22 cellular contexts compared by ENCODE assay signal in genomic region chr1:110242731-110243130, GRCh38. TPM values are rescaled to one million over a fixed set of nuclear protein-coding genes. Genes with fewer than 3 reads are reported as not detected.
DNase-seq lines count a peak whose midpoint lies in the region; ATAC-seq and TF ChIP-seq lines count a peak whose summit lies in the region.
"Had no signal": no experiment of that assay in that cellular context is flagged by ENCODE, and none has a peak within 500 bp of the region (broad histone marks: within the 10 kb centered on the region; RNA-seq: fewer than 3 reads in every experiment).

No MANE protein-coding gene starts in this region.

- H3K27ac ChIP-seq in spleen (no peak overlapping the region), neuronal stem cell (replicated peaks; ENCODE audit: low read length) (no peak overlapping the region)
- H3K27ac ChIP-seq: left lung, upper lobe of left lung had no signal

- H3K27ac Mint-ChIP-seq in activated T-helper 17 cell treated with anti-CD3 and anti-CD28 coated beads, Interleukin-2, amount 50 U/mL, for 72 hours: peak overlapping the region; percentile 0
- no peak overlapping the region for H3K27ac Mint-ChIP-seq in effector memory CD8-positive, alpha-beta T cell
- H3K27ac Mint-ChIP-seq: activated CD4-positive, alpha-beta T cell treated with anti-CD3 and anti-CD28 coated beads for 36 hours; T-helper 1 cell treated with Interleukin-12 subunit alpha and Interleukin-12 subunit beta and Interleukin-4 antibody, amounts not matched to agents 30 μg/mL and 1 μg/mL, for 36 hours had no signal

- peaks cover 22% of the 10 kb centered on the region for H3K4me1 Mint-ChIP-seq in activated T-helper 17 cell treated with anti-CD3 and anti-CD28 coated beads, Interleukin-2, amount 50 U/mL, for 72 hours
- peaks cover 0 to 2% of the 10 kb centered on the region in 2 donors for H3K4me1 Mint-ChIP-seq in effector memory CD8-positive, alpha-beta T cell (ENCODE audit: low read depth in 2 of 2)

- no peak overlapping the region for H4K91ac ChIP-seq in neuronal stem cell (ENCODE audit: low read depth, low read length, poor library complexity)

- H2BK15ac ChIP-seq in neuronal stem cell (ENCODE audit: low read length): no peak overlapping the region

- no peak overlapping the region for H2BK120ac ChIP-seq in neuronal stem cell (ENCODE audit: low read depth, low read length)

- H3K4me3 ChIP-seq in spleen (no peak overlapping the region), neuronal stem cell (ENCODE audit: low read length in 2 of 2) (no peak overlapping the region)
- H3K4me3 ChIP-seq: left lung, skin epidermis, upper lobe of left lung had no signal

- H3K36me3 Mint-ChIP-seq in activated T-helper 17 cell treated with anti-CD3 and anti-CD28 coated beads, Interleukin-2, amount 50 U/mL, for 72 hours (ENCODE audit: low read depth): peaks cover 8% of the 10 kb centered on the region
- no peaks in the 10 kb centered on the region for H3K36me3 Mint-ChIP-seq in effector memory CD8-positive, alpha-beta T cell (ENCODE audit: insufficient read depth)

- no peak overlapping the region for H3K4me3 Mint-ChIP-seq in activated T-helper 17 cell treated with anti-CD3 and anti-CD28 coated beads, Interleukin-2, amount 50 U/mL, for 72 hours
- H3K4me3 Mint-ChIP-seq in effector memory CD8-positive, alpha-beta T cell: no peak overlapping the region
- H3K4me3 Mint-ChIP-seq: activated CD4-positive, alpha-beta T cell treated with anti-CD3 and anti-CD28 coated beads for 36 hours; T-helper 1 cell treated with Interleukin-12 subunit alpha and Interleukin-12 subunit beta and Interleukin-4 antibody, amounts not matched to agents 30 μg/mL and 1 μg/mL, for 36 hours had no signal

- H3K9me3 Mint-ChIP-seq in activated T-helper 17 cell treated with anti-CD3 and anti-CD28 coated beads, Interleukin-2, amount 50 U/mL, for 72 hours: no peaks in the 10 kb centered on the region
- H3K9me3 Mint-ChIP-seq in effector memory CD8-positive, alpha-beta T cell: no peaks in the 10 kb centered on the region
- H3K9me3 Mint-ChIP-seq: T-helper 1 cell treated with Interleukin-12 subunit alpha and Interleukin-12 subunit beta and Interleukin-4 antibody, amounts not matched to agents 30 μg/mL and 1 μg/mL, for 36 hours had no signal

- H3K9me3 ChIP-seq in spleen (no peaks in the 10 kb centered on the region), neuronal stem cell (replicated peaks in 1 of 2; ENCODE audit: control insufficient read depth in 2 of 2, insufficient read depth in 1 of 2, low read depth in 1 of 2, low read length in 2 of 2) (no peaks in the 10 kb centered on the region)
- H3K9me3 ChIP-seq: BE2C, left lung, upper lobe of left lung had no signal

- H4K8ac ChIP-seq in neuronal stem cell (ENCODE audit: low read depth, low read length): no peak overlapping the region

- ATAC-seq in activated T-helper 17 cell treated with anti-CD3 and anti-CD28 coated beads, Interleukin-2, amount 50 U/mL, for 72 hours (replicated peaks): no peak
- no peak for ATAC-seq in effector memory CD8-positive, alpha-beta T cell (replicated peaks)
- ATAC-seq: activated CD4-positive, alpha-beta T cell treated with anti-CD3 and anti-CD28 coated beads for 36 hours; left lung had no signal

- no peak overlapping the region for H3K4me2 ChIP-seq in neuronal stem cell (ENCODE audit: insufficient read depth, low read length, poor library complexity, severe bottlenecking)

- TF ChIP-seq CTCF in spleen (IDR thresholded peaks at IDR 0.05 in 8 of 11, conservative IDR thresholded peaks at IDR 0.05 in 3 of 11): no peak

- peak; percentile 14 for DNase-seq in activated effector memory CD4-positive, alpha-beta T cell treated with anti-CD3 and anti-CD28 coated beads, Interleukin-2, amount 50 U/mL, for 16 hours
- no peak for DNase-seq in activated effector memory CD4-positive, alpha-beta T cell treated with Interleukin-2 at 50 U/mL for 16 hours
- DNase-seq in NCI-H1092 treated with DMSO at 0.1 percent for 48 hours (lab: John Stamatoyannopoulos, UW) (peak; percentile 81), spleen (peak; percentile 23), neuronal stem cell (ENCODE audit: low spot score) (no peak), T1000 (lab: John Stamatoyannopoulos, UW) (no peak)
- DNase-seq in effector memory CD8-positive, alpha-beta T cell: no peak
- DNase-seq: activated CD8-positive, alpha-beta memory T cell treated with anti-CD3 and anti-CD28 coated beads for 24 hours; activated naive CD4-positive, alpha-beta T cell; amniotic stem cell; BE2C; COR-L47; KBM-7; left lung; mesendoderm; NCI-H1436 treated with DMSO at 0.1 percent for 48 hours; occipital lobe; upper lobe of left lung had no signal

- H3K36me3 ChIP-seq in spleen: no peaks in the 10 kb centered on the region
- H3K36me3 ChIP-seq in neuronal stem cell (replicated peaks in 1 of 2; ENCODE audit: control insufficient read depth in 2 of 2, insufficient read depth in 2 of 2, low read length in 2 of 2): no peaks in the 10 kb centered on the region
- H3K36me3 ChIP-seq: BE2C, left lung, upper lobe of left lung had no signal

- H3K18ac ChIP-seq in neuronal stem cell (ENCODE audit: low read length): no peak overlapping the region

- no peak overlapping the region for H3K4ac ChIP-seq in neuronal stem cell (ENCODE audit: low read length)

- no peak overlapping the region for H3K23ac ChIP-seq in neuronal stem cell (ENCODE audit: low read depth, low read length, poor library complexity)

- WGBS in spleen, 5 donors: 79 to 92% (median 89%) methylated on average over 4 of the region's 4 CpGs
- no CpG with 5 or more reads among the region's 4 CpGs for WGBS in neuronal stem cell (ENCODE audit: extremely low coverage in 2 of 2, insufficient read length in 2 of 2, insufficient replicate concordance in 1 of 2), 2 donors

- no peak overlapping the region for H2BK12ac ChIP-seq in neuronal stem cell (ENCODE audit: low read length)

- H3K9ac ChIP-seq in neuronal stem cell (ENCODE audit: low read depth, low read length, poor library complexity): no peak overlapping the region

- no peak overlapping the region for H2AK5ac ChIP-seq in neuronal stem cell (ENCODE audit: low read depth, low read length)

- intact Hi-C loops in spleen (cut with DNase I; ENCODE audit: low total_unique reads): no loop called here

- H3K27me3 Mint-ChIP-seq in activated T-helper 17 cell treated with anti-CD3 and anti-CD28 coated beads, Interleukin-2, amount 50 U/mL, for 72 hours: no peaks in the 10 kb centered on the region
- peaks cover 0 to 8% of the 10 kb centered on the region in 2 donors for H3K27me3 Mint-ChIP-seq in effector memory CD8-positive, alpha-beta T cell
- H3K27me3 Mint-ChIP-seq: activated CD4-positive, alpha-beta T cell treated with anti-CD3 and anti-CD28 coated beads for 36 hours had no signal

- no peak overlapping the region for H2BK5ac ChIP-seq in neuronal stem cell (ENCODE audit: low read length)

- H3K79me1 ChIP-seq in neuronal stem cell (ENCODE audit: low read depth, low read length): no peaks in the 10 kb centered on the region

- H3K27me3 ChIP-seq in spleen (replicated peaks in 1 of 7): no peaks in the 10 kb centered on the region
- H3K27me3 ChIP-seq in neuronal stem cell (ENCODE audit: control insufficient read depth in 3 of 3, insufficient read depth in 3 of 3, low read depth in 1 of 3, low read length in 3 of 3): peaks cover 0 to 31% (median 0%) of the 10 kb centered on the region in 3 experiments
- H3K27me3 ChIP-seq: BE2C, left lung, upper lobe of left lung had no signal

- H3K4me1 ChIP-seq in spleen (peaks cover 0 to 43% (median 13%) of the 10 kb centered on the region in 6 donors), neuronal stem cell (ENCODE audit: control insufficient read depth in 2 of 2, insufficient read depth in 1 of 2, low read depth in 1 of 2, low read length in 2 of 2) (peaks cover 6 to 8% of the 10 kb centered on the region in 2 donors)

- TF ChIP-seq POLR2A in spleen (IDR thresholded peaks at IDR 0.05): no peak

- no peak overlapping the region for H2AFZ ChIP-seq in neuronal stem cell (ENCODE audit: low read length)

- no peak overlapping the region for H3K14ac ChIP-seq in neuronal stem cell (ENCODE audit: low read length)

RNA-seq across cellular contexts. Expression of gene KCNC4, which starts 32.6 kb away (rescaled TPM):
- total RNA-seq in activated T-helper 17 cell treated with anti-CD3 and anti-CD28 coated beads, Interleukin-2, amount 50 U/mL, for 72 hours: 10 to 100 TPM; 13.4 to 18.9 TPM
- 10 to 100 TPM in 5 of 7 donors, 1 to 10 TPM in 2; 9.8 to 22.1 (median 14.8) TPM for total RNA-seq in spleen
- polyA plus RNA-seq in spleen: 1 to 10 TPM; 1.4 to 3.7 (median 2.1) TPM
- 3.3 TPM for polyA plus RNA-seq in neuronal stem cell (2013, experiment 1 of 2)
- polyA plus RNA-seq in neuronal stem cell (2013, experiment 2 of 2): 3.2 TPM

Comparison
In these comparisons a context has a peak if more than half of its experiments do, and no peak if none do; other contexts are left out.
1. DNase-seq: peak in activated effector memory CD4-positive, alpha-beta T cell treated with anti-CD3 and anti-CD28 coated beads, Interleukin-2, amount 50 U/mL, for 16 hours (single experiment), NCI-H1092 treated with DMSO at 0.1 percent for 48 hours (single experiment) and spleen (single experiment); none in activated effector memory CD4-positive, alpha-beta T cell treated with Interleukin-2 at 50 U/mL for 16 hours (single experiment), neuronal stem cell (single experiment), T1000 (single experiment) and effector memory CD8-positive, alpha-beta T cell (0 of 3).